ENCODE assay signal across 17 cellular contexts in the genomic region with DNA sequence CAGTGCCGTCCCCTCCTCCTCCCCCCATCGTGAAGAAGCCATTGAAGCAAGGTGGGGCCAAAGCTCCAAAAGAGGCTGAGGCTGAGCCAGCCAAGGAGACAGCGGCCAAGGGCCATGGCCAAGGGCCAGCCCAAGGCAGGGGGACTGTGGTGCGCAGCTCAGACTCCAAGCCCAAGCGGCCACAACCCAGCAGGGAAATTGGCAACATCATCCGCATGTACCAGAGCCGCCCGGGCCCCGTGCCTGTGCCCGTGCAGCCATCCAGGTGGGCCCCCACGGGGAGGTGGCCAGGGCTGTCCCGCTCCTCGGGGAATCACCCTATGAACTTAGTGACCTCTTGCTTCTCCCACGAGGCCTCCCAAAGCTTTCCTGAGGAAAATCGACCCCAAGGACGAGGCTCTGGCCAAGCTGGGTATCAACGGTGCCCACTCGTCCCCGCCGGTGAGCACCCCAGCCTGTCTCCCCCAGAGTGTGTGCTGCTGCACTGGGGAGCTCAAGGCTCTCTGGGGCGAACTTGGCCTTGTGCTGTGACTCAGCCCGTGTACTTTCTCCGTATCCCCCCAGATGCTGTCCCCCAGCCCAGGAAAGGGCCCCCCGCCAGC. TPM values are rescaled to one million over a fixed set of nuclear protein-coding genes. Genes with fewer than 3 reads are reported as not detected.
DNase-seq lines count a peak whose midpoint lies in the region; ATAC-seq and TF ChIP-seq lines count a peak whose summit lies in the region.
"Had no signal": no experiment of that assay in that cellular context is flagged by ENCODE, and none has a peak within 500 bp of the region (broad histone marks: within the 10 kb centered on the region; RNA-seq: fewer than 3 reads in every experiment).

No MANE protein-coding gene starts in this region.

- H3K9ac ChIP-seq in colonic mucosa (ENCODE audit: low read depth in 2 of 2, low read length in 2 of 2) (peak overlapping the region; percentile 41 to 77), mucosa of rectum (ENCODE audit: low read depth in 1 of 2, low read length in 2 of 2) (peak overlapping the region; percentile 52 to 81)
- H3K9ac ChIP-seq: GM23248 had no signal

- H3K4me3 ChIP-seq in HEK293 (ENCODE audit: low read depth, low read length) (no peak overlapping the region), colonic mucosa (no peak overlapping the region), mucosa of rectum (ENCODE audit: low read length in 2 of 2) (peak overlapping the region in 1 of 2 donors; percentile 14)
- H3K4me3 ChIP-seq: GM23248 had no signal

- H3K36me3 ChIP-seq in HEK293 (ENCODE audit: control insufficient read depth in 2 of 2, insufficient read depth in 1 of 2, low read length in 2 of 2) (no peaks in the 10 kb centered on the region), colonic mucosa (no peaks in the 10 kb centered on the region), mucosa of rectum (ENCODE audit: control insufficient read depth in 2 of 2, insufficient read depth in 2 of 2, low read length in 2 of 2) (peaks cover 45 to 51% of the 10 kb centered on the region in 2 donors)
- H3K36me3 ChIP-seq: BE2C had no signal

- H3K27me3 ChIP-seq in colonic mucosa (no peaks in the 10 kb centered on the region), mucosa of rectum (ENCODE audit: control insufficient read depth in 2 of 2, insufficient read depth in 2 of 2, low read length in 2 of 2) (no peaks in the 10 kb centered on the region)
- H3K27me3 ChIP-seq: BE2C had no signal

- H3K4me1 ChIP-seq in HEK293 (ENCODE audit: control insufficient read depth, insufficient read depth, low read length) (no peaks in the 10 kb centered on the region), colonic mucosa (peaks cover 11% of the 10 kb centered on the region), mucosa of rectum (ENCODE audit: control insufficient read depth in 2 of 2, insufficient read depth in 2 of 2, low read length in 2 of 2) (peaks cover 41 to 53% of the 10 kb centered on the region in 2 donors)
- H3K4me1 ChIP-seq: BE2C had no signal

- H3K27ac ChIP-seq in HEK293 (ENCODE audit: extremely low read depth, low read depth, low read length) (no peak overlapping the region), colonic mucosa (peak overlapping the region; percentile 42), mucosa of rectum (ENCODE audit: low read depth in 2 of 2, low read length in 2 of 2) (peak overlapping the region; percentile 80 to 92)
- H3K27ac ChIP-seq: C4-2B, GM23248 had no signal

- CTCF ChIA-PET in HEK293 (lab: Yijun Ruan, JAX) = interaction anchor here (1.2 to 10.3 kb wide), 5 partner anchors 8 to 131 kb away, joined by 7 to 102 read pairs (median 11); a partner anchor contains a TSS

- POLR2A ChIA-PET in HEK293 (lab: Yijun Ruan, JAX) = interaction anchor here (0.6 kb wide), 1 partner anchor 163 kb away, joined by 4 read pairs; no protein-coding TSS in a partner anchor

- no peak for DNase-seq in colonic mucosa
- no peak for DNase-seq in OCI-M2 (lab: John Stamatoyannopoulos, UW; ENCODE audit: unreplicated experiment)
- no peak for DNase-seq in foreskin melanocyte
- no peak for DNase-seq in SK-N-DZ (ENCODE audit: low spot score)
- DNase-seq: BE2C; CD8-positive, alpha-beta T cell; COR-L47; DND-41; GDM1; GM23248; H7 had no signal

- H3K9me3 ChIP-seq in HEK293 (ENCODE audit: control insufficient read depth, insufficient read depth, low read depth, low read length) (no peaks in the 10 kb centered on the region), colonic mucosa (no peaks in the 10 kb centered on the region), mucosa of rectum (ENCODE audit: control insufficient read depth in 2 of 2, low read length in 2 of 2) (no peaks in the 10 kb centered on the region)
- H3K9me3 ChIP-seq: BE2C had no signal

- intact Hi-C loops in colonic mucosa (cut with DNase I) = no loop called here

- TF ChIP-seq CTCF in HEK293 (tag by site-specific recombination; IDR thresholded peaks at IDR 0.05) (no peak), colonic mucosa (IDR thresholded peaks at IDR 0.05) (no peak)

- no peak for ATAC-seq in HG03442 (IDR thresholded peaks at IDR 0.05; ENCODE audit: unreplicated experiment)
- ATAC-seq: CD8-positive, alpha-beta T cell had no signal

TF ChIP-seq in HEK293, 187 proteins besides CTCF, POLR2A, EP300 and RAD21:
- TF ChIP-seq ZBTB8A (tag by site-specific recombination; IDR thresholded peaks at IDR 0.05) = no peak
- TF ChIP-seq, protein P1, sequence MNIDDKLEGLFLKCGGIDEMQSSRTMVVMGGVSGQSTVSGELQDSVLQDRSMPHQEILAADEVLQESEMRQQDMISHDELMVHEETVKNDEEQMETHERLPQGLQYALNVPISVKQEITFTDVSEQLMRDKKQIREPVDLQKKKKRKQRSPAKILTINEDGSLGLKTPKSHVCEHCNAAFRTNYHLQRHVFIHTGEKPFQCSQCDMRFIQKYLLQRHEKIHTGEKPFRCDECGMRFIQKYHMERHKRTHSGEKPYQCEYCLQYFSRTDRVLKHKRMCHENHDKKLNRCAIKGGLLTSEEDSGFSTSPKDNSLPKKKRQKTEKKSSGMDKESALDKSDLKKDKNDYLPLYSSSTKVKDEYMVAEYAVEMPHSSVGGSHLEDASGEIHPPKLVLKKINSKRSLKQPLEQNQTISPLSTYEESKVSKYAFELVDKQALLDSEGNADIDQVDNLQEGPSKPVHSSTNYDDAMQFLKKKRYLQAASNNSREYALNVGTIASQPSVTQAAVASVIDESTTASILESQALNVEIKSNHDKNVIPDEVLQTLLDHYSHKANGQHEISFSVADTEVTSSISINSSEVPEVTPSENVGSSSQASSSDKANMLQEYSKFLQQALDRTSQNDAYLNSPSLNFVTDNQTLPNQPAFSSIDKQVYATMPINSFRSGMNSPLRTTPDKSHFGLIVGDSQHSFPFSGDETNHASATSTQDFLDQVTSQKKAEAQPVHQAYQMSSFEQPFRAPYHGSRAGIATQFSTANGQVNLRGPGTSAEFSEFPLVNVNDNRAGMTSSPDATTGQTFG (tag by site-specific recombination; IDR thresholded peaks at IDR 0.05; ENCODE audit: borderline replicate concordance) = no peak
- peak; percentile 58; the same call in 1 of the 2 replicates for TF ChIP-seq GLIS2 (tag by site-specific recombination; IDR thresholded peaks at IDR 0.05)
- TF ChIP-seq, protein P2, sequence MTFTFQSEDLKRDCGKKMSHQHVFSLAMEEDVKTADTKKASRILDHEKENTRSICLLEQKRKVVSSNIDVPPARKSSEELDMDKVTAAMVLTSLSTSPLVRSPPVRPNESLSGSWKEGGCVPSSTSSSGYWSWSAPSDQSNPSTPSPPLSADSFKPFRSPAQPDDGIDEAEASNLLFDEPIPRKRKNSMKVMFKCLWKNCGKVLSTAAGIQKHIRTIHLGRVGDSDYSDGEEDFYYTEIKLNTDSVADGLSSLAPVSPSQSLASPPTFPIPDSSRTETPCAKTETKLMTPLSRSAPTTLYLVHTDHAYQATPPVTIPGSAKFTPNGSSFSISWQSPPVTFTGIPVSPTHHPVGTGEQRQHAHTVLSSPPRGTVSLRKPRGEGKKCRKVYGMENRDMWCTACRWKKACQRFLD (tag by site-specific recombination; IDR thresholded peaks at IDR 0.05) = no peak
TF ChIP-seq in HEK293: peak in this region for 1.

RNA-seq across cellular contexts. Expression of a gene that starts 16.6 kb away (rescaled TPM):
- 10 to 100 TPM in 1 of 2 donors, 1 to 10 TPM in 1; 5.1 to 39.9 TPM for total RNA-seq in colonic mucosa
- polyA plus RNA-seq in SK-N-DZ (2014; cell fraction: cytosol; rRNA removed) = not detected in 2 replicates
- 0.14 TPM in 1 of 2 replicates, not detected in the other for polyA plus RNA-seq in SK-N-DZ (2014; cell fraction: nucleus; rRNA removed)
- total RNA-seq: GM23248, H7, HT1080 had no signal
- polyA plus RNA-seq: AG04450 had no signal

RNA-seq across cellular contexts. Expression of a gene that starts 29.0 kb away (rescaled TPM):
- total RNA-seq in colonic mucosa = 100 to 1,000 TPM; 210 to 462 TPM
- 0.32 TPM in 1 of 2 replicates, not detected in the other for polyA plus RNA-seq in SK-N-DZ (2014; cell fraction: cytosol; rRNA removed)
- 1.5 and 1.6 TPM in 2 replicates for polyA plus RNA-seq in SK-N-DZ (2014; cell fraction: nucleus; rRNA removed)

RNA-seq across cellular contexts. Expression of a gene that starts 50.3 kb away (rescaled TPM):
- total RNA-seq in colonic mucosa = 10 to 100 TPM; 18.7 to 43.1 TPM
- 23.7 and 26.3 TPM in 2 replicates for polyA plus RNA-seq in SK-N-DZ (2014; cell fraction: cytosol; rRNA removed)
- polyA plus RNA-seq in SK-N-DZ (2014; cell fraction: nucleus; rRNA removed) = 82.8 and 109 TPM in 2 replicates

RNA-seq across cellular contexts. Expression of a gene that starts 50.5 kb away (rescaled TPM):
- 10 to 100 TPM; 68.0 to 68.1 TPM for total RNA-seq in colonic mucosa
- 64.3 and 73.1 TPM in 2 replicates for polyA plus RNA-seq in SK-N-DZ (2014; cell fraction: cytosol; rRNA removed)
- polyA plus RNA-seq in SK-N-DZ (2014; cell fraction: nucleus; rRNA removed) = 196 and 208 TPM in 2 replicates
